Comparison of ENCODE assay signal across 10 cellular contexts in the genomic region with DNA sequence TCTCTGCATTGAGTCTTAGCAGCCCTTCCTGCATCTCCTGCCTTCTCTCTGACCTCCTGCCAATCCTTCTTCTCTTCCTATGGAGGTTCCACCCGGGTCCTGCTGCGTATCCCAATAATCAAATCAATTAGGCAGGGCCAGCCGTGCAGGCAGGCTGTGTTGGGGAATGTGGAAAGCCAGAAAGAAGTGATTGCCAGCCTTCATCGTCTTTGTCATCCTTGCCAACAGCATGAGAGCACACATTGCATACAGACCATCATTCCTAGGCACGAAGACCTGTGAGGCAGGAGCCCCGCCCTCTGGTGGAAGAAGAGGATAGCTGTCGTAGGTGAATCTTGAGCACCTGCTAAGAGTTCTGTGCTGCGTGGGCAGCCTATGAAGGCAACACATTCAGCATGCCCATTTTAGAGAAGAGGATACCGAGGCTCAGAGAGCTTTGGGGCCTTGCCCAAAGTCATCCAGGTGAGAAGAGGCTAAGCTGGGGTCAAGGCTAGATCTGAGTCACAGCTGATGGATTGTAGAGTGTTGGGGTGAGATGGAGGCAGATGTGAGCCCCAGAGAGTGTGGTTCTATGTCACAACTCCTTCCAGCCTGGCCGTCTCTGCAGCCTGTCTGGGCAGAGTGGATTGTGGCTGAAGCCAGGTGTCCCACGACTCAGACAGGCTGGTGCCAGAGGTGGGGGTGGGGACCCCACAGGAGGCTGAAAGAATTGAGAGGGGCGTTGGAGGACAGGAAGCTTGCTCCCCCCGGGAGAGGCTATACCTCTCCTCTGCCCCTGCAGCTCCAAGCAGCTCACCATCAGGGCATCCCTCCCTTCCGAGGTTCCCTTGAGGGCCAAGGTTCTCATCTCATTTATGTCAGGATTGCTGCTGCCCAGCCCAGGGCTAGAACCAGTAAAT. TPM values are rescaled to one million over a fixed set of nuclear protein-coding genes. Genes with fewer than 3 reads are reported as not detected.
DNase-seq lines count a peak whose midpoint lies in the region; ATAC-seq and TF ChIP-seq lines count a peak whose summit lies in the region.
"Had no signal": no experiment of that assay in that cellular context is flagged by ENCODE, and none has a peak within 500 bp of the region (broad histone marks: within the 10 kb centered on the region; RNA-seq: fewer than 3 reads in every experiment).

No MANE protein-coding gene starts in this region.

- H2AFZ ChIP-seq in Karpas-422 (ENCODE audit: low read length) = no peak overlapping the region

- H3K79me2 ChIP-seq in Karpas-422 (ENCODE audit: low read length) = no peaks in the 10 kb centered on the region

- H3K27ac ChIP-seq in Karpas-422 (ENCODE audit: low read length) (no peak overlapping the region), cingulate gyrus (ENCODE audit: low read depth, low read length) (peak overlapping the region; percentile 23), thoracic aorta (peak overlapping the region; percentile 43 to 93)
- H3K27ac ChIP-seq: epithelial cell of prostate had no signal

- H3K9me2 ChIP-seq in Karpas-422 (replicated peaks; ENCODE audit: insufficient read depth, low read length) = no peaks in the 10 kb centered on the region

- intact Hi-C loops in activated naive CD4-positive, alpha-beta T cell treated with anti-CD3 and anti-CD28 coated beads for 36 hours (cut with micrococcal nuclease) = no loop called here
- intact Hi-C loops in CD14-positive monocyte (cut with micrococcal nuclease) = no loop called here

- no peak overlapping the region for H3K4me3 ChIP-seq in Karpas-422 (ENCODE audit: low read length)
- H3K4me3 ChIP-seq in thoracic aorta = no peak overlapping the region

- H3K4me1 Mint-ChIP-seq in activated naive CD4-positive, alpha-beta T cell treated with anti-CD3 and anti-CD28 coated beads for 36 hours (ENCODE audit: low read depth) = no peaks in the 10 kb centered on the region
- H3K4me1 Mint-ChIP-seq in CD14-positive monocyte = no peaks in the 10 kb centered on the region

- H3K9me3 Mint-ChIP-seq in activated naive CD4-positive, alpha-beta T cell treated with anti-CD3 and anti-CD28 coated beads for 36 hours = no peaks in the 10 kb centered on the region
- no peaks in the 10 kb centered on the region for H3K9me3 Mint-ChIP-seq in activated naive CD4-positive, alpha-beta T cell treated with anti-CD3 and anti-CD28 coated beads, Interleukin-2, amount 50 U/mL, for 72 hours
- peaks cover 0 to 2% (median 0%) of the 10 kb centered on the region in 7 donors for H3K9me3 Mint-ChIP-seq in CD14-positive monocyte

- no peak overlapping the region for H3K27ac Mint-ChIP-seq in activated naive CD4-positive, alpha-beta T cell treated with anti-CD3 and anti-CD28 coated beads for 36 hours
- peak overlapping the region in 1 of 2 donors; percentile 83 for H3K27ac Mint-ChIP-seq in activated naive CD4-positive, alpha-beta T cell treated with anti-CD3 and anti-CD28 coated beads, Interleukin-2, amount 50 U/mL, for 72 hours
- no peak overlapping the region for H3K27ac Mint-ChIP-seq in CD14-positive monocyte

- no peak overlapping the region for H3K9ac ChIP-seq in Karpas-422 (ENCODE audit: low read length)

- H3K36me3 ChIP-seq in Karpas-422 (ENCODE audit: insufficient read depth, low read length) (no peaks in the 10 kb centered on the region), thoracic aorta (no peaks in the 10 kb centered on the region)

- no peak for TF ChIP-seq CTCF in thoracic aorta (IDR thresholded peaks at IDR 0.05)
- TF ChIP-seq CTCF in CD14-positive monocyte (IDR thresholded peaks at IDR 0.05) = no peak

- H3K4me1 ChIP-seq in Karpas-422 (ENCODE audit: low read length) (peaks cover 62% of the 10 kb centered on the region), thoracic aorta (ENCODE audit: control insufficient read depth in 1 of 2, low read depth in 2 of 2) (peaks cover 16 to 57% of the 10 kb centered on the region in 2 donors)

- peak; percentile 25 for DNase-seq in activated naive CD4-positive, alpha-beta T cell treated with anti-CD3 and anti-CD28 coated beads for 36 hours
- no peak for DNase-seq in activated naive CD4-positive, alpha-beta T cell treated with anti-CD3 and anti-CD28 coated beads, Interleukin-2, amount 50 U/mL, for 72 hours (ENCODE audit: low spot score in 2 of 2)
- DNase-seq in Karpas-422 (peak; percentile 94), thoracic aorta (ENCODE audit: low spot score) (no peak), HCEC 1CT (no peak), CD14-positive monocyte (ENCODE audit: low spot score) (no peak), AG08396 (ENCODE audit: low spot score) (no peak)
- DNase-seq: NCI-H446 treated with DMSO at 0.1 percent for 48 hours had no signal

- H3K4me2 ChIP-seq in Karpas-422 (ENCODE audit: low read depth, low read length, poor library complexity, severe bottlenecking) = no peak overlapping the region

- no peaks in the 10 kb centered on the region for H3K9me3 ChIP-seq in Karpas-422 (ENCODE audit: low read length)
- no peaks in the 10 kb centered on the region for H3K9me3 ChIP-seq in thoracic aorta

- no peaks in the 10 kb centered on the region for H4K20me1 ChIP-seq in Karpas-422 (ENCODE audit: insufficient read depth, low read depth, low read length)

- no peak for ATAC-seq in activated naive CD4-positive, alpha-beta T cell treated with anti-CD3 and anti-CD28 coated beads, Interleukin-2, amount 50 U/mL, for 72 hours
- no peak for ATAC-seq in thoracic aorta (ENCODE audit: insufficient number of reproducible peaks, low FRiP score, low read depth)

- no peaks in the 10 kb centered on the region for H3K27me3 Mint-ChIP-seq in activated naive CD4-positive, alpha-beta T cell treated with anti-CD3 and anti-CD28 coated beads for 36 hours (ENCODE audit: low read depth)
- peaks cover 3 to 8% (median 4%) of the 10 kb centered on the region in 3 donors for H3K27me3 Mint-ChIP-seq in CD14-positive monocyte (ENCODE audit: low read depth in 3 of 3)

- no peak overlapping the region for H3K4me3 Mint-ChIP-seq in activated naive CD4-positive, alpha-beta T cell treated with anti-CD3 and anti-CD28 coated beads for 36 hours
- H3K4me3 Mint-ChIP-seq in CD14-positive monocyte = no peak overlapping the region

- H3K27me3 ChIP-seq in Karpas-422 (ENCODE audit: low read length) = no peaks in the 10 kb centered on the region
- H3K27me3 ChIP-seq in thoracic aorta (replicated peaks; ENCODE audit: insufficient read depth) = no peaks in the 10 kb centered on the region

- H3K36me3 Mint-ChIP-seq in activated naive CD4-positive, alpha-beta T cell treated with anti-CD3 and anti-CD28 coated beads for 36 hours (ENCODE audit: low read depth) = no peaks in the 10 kb centered on the region
- no peaks in the 10 kb centered on the region for H3K36me3 Mint-ChIP-seq in activated naive CD4-positive, alpha-beta T cell treated with anti-CD3 and anti-CD28 coated beads, Interleukin-2, amount 50 U/mL, for 72 hours
- H3K36me3 Mint-ChIP-seq in CD14-positive monocyte = no peaks in the 10 kb centered on the region

- CTCF ChIA-PET in activated naive CD4-positive, alpha-beta T cell treated with anti-CD3 and anti-CD28 coated beads for 36 hours (lab: Charles Lee) = no interaction called here

RNA-seq across cellular contexts. Expression of a gene that starts 12.7 kb away (rescaled TPM):
- 1 to 10 TPM; 3.2 to 4.9 TPM for total RNA-seq in activated naive CD4-positive, alpha-beta T cell treated with anti-CD3 and anti-CD28 coated beads for 36 hours
- total RNA-seq in activated naive CD4-positive, alpha-beta T cell treated with anti-CD3 and anti-CD28 coated beads, Interleukin-2, amount 50 U/mL, for 72 hours = 10 to 100 TPM in 1 of 2 donors, 1 to 10 TPM in 1; 1.9 to 10.4 TPM
- total RNA-seq in Karpas-422 (2014; rRNA removed; shearing (Covaris generic); ENCODE audit: low replicate concordance) = 0.07 and 0.11 TPM in 2 replicates
- 10 to 100 TPM; 23.0 to 37.5 TPM for total RNA-seq in thoracic aorta
- polyA plus RNA-seq in CD14-positive monocyte = not detected

Comparison
In these comparisons a context has a peak if more than half of its experiments do, and no peak if none do; other contexts are left out.
1. DNase-seq: peak in activated naive CD4-positive, alpha-beta T cell treated with anti-CD3 and anti-CD28 coated beads for 36 hours (single experiment) and Karpas-422 (single experiment); none in activated naive CD4-positive, alpha-beta T cell treated with anti-CD3 and anti-CD28 coated beads, Interleukin-2, amount 50 U/mL, for 72 hours (0 of 2), thoracic aorta (single experiment), HCEC 1CT (single experiment), CD14-positive monocyte (single experiment) and AG08396 (single experiment).